Comparison of ENCODE assay signal across 25 cellular contexts in the genomic region with DNA sequence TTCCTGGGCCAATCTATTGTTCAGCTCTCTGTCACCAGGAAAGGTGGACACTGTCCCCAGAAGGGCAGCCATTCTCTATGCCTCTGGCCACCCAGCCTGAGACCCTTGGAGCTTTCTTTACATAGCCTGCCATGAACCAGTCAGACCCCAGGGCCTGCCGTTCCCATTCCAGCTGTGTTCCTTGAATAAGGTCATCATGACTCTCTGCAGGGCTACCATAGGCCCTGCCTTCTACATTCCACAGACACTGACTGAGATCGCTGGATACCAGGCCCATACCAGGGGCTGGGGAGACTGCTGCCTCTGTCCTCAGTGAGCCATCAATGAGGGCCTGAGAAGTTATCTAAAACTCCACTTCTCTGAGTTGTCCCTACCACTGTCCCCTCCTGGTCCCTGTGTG.
DNase-seq lines count a peak whose midpoint lies in the region; FAIRE-seq and TF ChIP-seq lines count a peak whose summit lies in the region.
"Had no signal": no experiment of that assay in that cellular context is flagged by ENCODE, and none has a peak within 500 bp of the region (broad histone marks: within the 10 kb centered on the region; RNA-seq: fewer than 3 reads in every experiment).

No MANE protein-coding gene starts in this region.

- no peak overlapping the region for H4K5ac ChIP-seq in mesendoderm (ENCODE audit: low read length)

- H3K79me2 ChIP-seq in mesendoderm (ENCODE audit: control insufficient read depth, insufficient read depth, low read length), result no peaks in the 10 kb centered on the region

- H3K56ac ChIP-seq in mesendoderm (ENCODE audit: low read length), result no peak overlapping the region

- no peak overlapping the region for H3K4me3 ChIP-seq in mesendoderm (ENCODE audit: low read length)
- H3K4me3 ChIP-seq: coronary artery, heart left ventricle, spleen, stomach, upper lobe of left lung had no signal

- H3K4me2 ChIP-seq in mesendoderm (ENCODE audit: low read length), result no peak overlapping the region

- no peak overlapping the region for H3K4ac ChIP-seq in mesendoderm (ENCODE audit: low read depth, low read length)

- H4K8ac ChIP-seq in mesendoderm (ENCODE audit: low read depth, low read length), result no peak overlapping the region

- H3K18ac ChIP-seq in mesendoderm (ENCODE audit: low read length), result no peak overlapping the region

- no peaks in the 10 kb centered on the region for H3K4me1 ChIP-seq in mesendoderm (ENCODE audit: control insufficient read depth, low read depth, low read length)
- H3K4me1 ChIP-seq: upper lobe of left lung had no signal

- no peak overlapping the region for H2AK5ac ChIP-seq in mesendoderm (ENCODE audit: low read length)

- H2BK5ac ChIP-seq in mesendoderm (ENCODE audit: low read length), result no peak overlapping the region

- no peak overlapping the region for H2BK120ac ChIP-seq in mesendoderm (ENCODE audit: low read depth, low read length)

- TF ChIP-seq CTCF in GM20000 (IDR thresholded peaks at IDR 0.05; ENCODE audit: extremely low read depth, missing control alignments), result no peak

- peak; percentile 23 for DNase-seq in AG08395 (ENCODE audit: low spot score)
- DNase-seq in H54 (ENCODE audit: insufficient read length, low spot score), result peak; percentile 38
- DNase-seq in astrocyte of the hippocampus (ENCODE audit: low read depth, low spot score), result peak; percentile 26
- DNase-seq in mesendoderm, result peak; percentile 88
- DNase-seq in GM20000 (ENCODE audit: low spot score), result no peak
- no peak for DNase-seq in NCI-H2107 treated with DMSO at 0.1 percent for 48 hours (lab: John Stamatoyannopoulos, UW; ENCODE audit: unreplicated experiment)
- DNase-seq in mesenteric fat pad (ENCODE audit: low spot score), result no peak
- DNase-seq in middle frontal gyrus (ENCODE audit: extremely low spot score, low spot score), result no peak
- DNase-seq: 8988T; activated CD4-positive, CD25-positive, alpha-beta regulatory T cell treated with anti-CD3 and anti-CD28 coated beads, Interleukin-2, amount 50 U/mL, for 72 hours; activated T-cell treated with anti-CD3 and anti-CD28 coated beads, Interleukin-2, amount 50 U/mL, for 72 hours; C1 segment of cervical spinal cord; GDM1; GOT3; heart left ventricle; KG1; NCI-H187; occipital lobe; retina; spleen; stimulated activated CD4-positive, alpha-beta T cell treated with anti-CD3 and anti-CD28 coated beads, Interleukin-4, amount 100 ng/mL, for 24 hours; stomach; upper lobe of left lung had no signal

- no peak overlapping the region for H3K23ac ChIP-seq in mesendoderm (ENCODE audit: low read length)

- no peak overlapping the region for H3K9ac ChIP-seq in mesendoderm (ENCODE audit: low read length)

- WGBS in mesendoderm (ENCODE audit: extremely low coverage, insufficient coverage, low lambda C conversion rate), result no CpG with 5 or more reads among the region's 2 CpGs

- FAIRE-seq in H54 (lab: Jason Lieb, UNC), result no peak
- FAIRE-seq: D721Med had no signal

- H3K27ac ChIP-seq in mesendoderm (ENCODE audit: low read depth, low read length), result no peak overlapping the region
- H3K27ac ChIP-seq: coronary artery, heart left ventricle, spleen, stomach, upper lobe of left lung had no signal

- no peaks in the 10 kb centered on the region for H3K36me3 ChIP-seq in mesendoderm (ENCODE audit: control insufficient read depth, insufficient read depth, low read length)

- H3K79me1 ChIP-seq in mesendoderm (ENCODE audit: low read length), result no peaks in the 10 kb centered on the region

- no peak for TF ChIP-seq POLR2A in H54 (IDR thresholded peaks at IDR 0.05; ENCODE audit: low read depth, low read length)

- no peak overlapping the region for H2BK15ac ChIP-seq in mesendoderm (replicated peaks; ENCODE audit: low read depth)

- H3K27me3 ChIP-seq in mesendoderm (ENCODE audit: insufficient read depth, low read length, poor library complexity), result no peaks in the 10 kb centered on the region
- H3K27me3 ChIP-seq: heart left ventricle, spleen, stomach, upper lobe of left lung had no signal

Comparison
In these comparisons a context has a peak if more than half of its experiments do, and no peak if none do; other contexts are left out.
1. DNase-seq: peak in AG08395 (single experiment), H54 (single experiment), astrocyte of the hippocampus (single experiment) and mesendoderm (single experiment); none in GM20000 (single experiment), NCI-H2107 treated with DMSO at 0.1 percent for 48 hours (single experiment), mesenteric fat pad (single experiment) and middle frontal gyrus (single experiment).